In the genomic region with DNA sequence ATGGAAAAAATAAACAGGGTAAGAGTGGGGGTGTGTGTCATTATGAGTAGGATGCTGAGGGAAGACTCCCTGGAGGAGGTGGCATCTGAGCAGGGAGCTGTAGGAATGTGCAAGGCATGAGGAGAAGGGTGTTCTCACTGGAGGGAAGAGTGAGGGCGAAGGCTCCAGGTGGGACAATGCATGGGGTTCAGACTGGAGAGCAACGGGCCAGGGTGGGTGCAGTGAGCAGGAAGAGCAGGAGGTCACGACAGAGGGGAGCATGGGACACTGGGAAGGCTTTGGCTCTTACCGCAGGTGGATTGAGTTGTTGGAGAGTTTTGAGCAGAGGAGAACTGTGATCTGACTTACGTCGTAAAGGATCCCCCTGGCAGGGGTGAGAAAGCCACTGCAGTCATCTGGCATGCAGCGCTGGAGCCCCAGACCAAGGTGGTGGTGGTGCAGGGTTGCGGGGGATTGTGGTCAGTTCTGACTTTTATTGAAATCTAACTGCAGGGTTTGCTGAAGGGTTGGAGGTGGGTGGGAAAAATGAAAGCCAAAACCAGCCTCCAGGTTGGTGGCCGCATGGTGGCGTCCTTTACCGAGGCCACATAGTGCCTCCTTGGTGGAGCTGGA, we compare ENCODE assay signal across 8 cellular contexts. TPM values are rescaled to one million over a fixed set of nuclear protein-coding genes. Genes with fewer than 3 reads are reported as not detected.
"Had no signal": no experiment of that assay in that cellular context is flagged by ENCODE, and none has a peak within 500 bp of the region (broad histone marks: within the 10 kb centered on the region; RNA-seq: fewer than 3 reads in every experiment).

No MANE protein-coding gene starts in this region.

RNA-seq across cellular contexts. Expression of gene GSTT2B, which starts 8.1 kb away (rescaled TPM):
- total RNA-seq: PC-9 had no signal
- polyA plus RNA-seq: IgD-negative memory B cell had no signal

RNA-seq across cellular contexts. Expression of gene DDTL, which starts 13.8 kb away (rescaled TPM):
- total RNA-seq: PC-9 had no signal

RNA-seq across cellular contexts. Expression of gene GSTT2, which starts 27.0 kb away (rescaled TPM):
- total RNA-seq: MCF 10A, Peyer's patch had no signal
- polyA plus RNA-seq: IgD-negative memory B cell had no signal

RNA-seq across cellular contexts. Expression of gene GSTT4, which starts 52.4 kb away (rescaled TPM):
- total RNA-seq: LHCN-M2, MCF 10A, PC-9, Peyer's patch, Right ventricle myocardium superior, RPMI7951, SJSA1 had no signal
- polyA plus RNA-seq: IgD-negative memory B cell had no signal
